Comparison of ENCODE assay signal across 10 cellular contexts in genomic region chrX:153925387-153925738, GRCh38. TPM values are rescaled to one million over a fixed set of nuclear protein-coding genes. Genes with fewer than 3 reads are reported as not detected.
DNase-seq lines count a peak whose midpoint lies in the region; ATAC-seq and TF ChIP-seq lines count a peak whose summit lies in the region.
"Had no signal": no experiment of that assay in that cellular context is flagged by ENCODE, and none has a peak within 500 bp of the region (broad histone marks: within the 10 kb centered on the region; RNA-seq: fewer than 3 reads in every experiment).

No MANE protein-coding gene starts in this region.

- DNase-seq in MM.1S (peak; percentile 81), mucosa of descending colon (no peak), GOT3 (lab: John Stamatoyannopoulos, UW) (no peak)
- DNase-seq: NCI-H2171 had no signal

- no peaks in the 10 kb centered on the region for H4K20me1 ChIP-seq in MM.1S (ENCODE audit: insufficient read depth, low read length)

- peak overlapping the region; percentile 98 for H3K27ac ChIP-seq in MM.1S (ENCODE audit: low read length)
- H3K27ac ChIP-seq in duodenal mucosa (ENCODE audit: low read depth, low read length), result peak overlapping the region; percentile 39
- no peak overlapping the region for H3K27ac ChIP-seq in rectal smooth muscle tissue (ENCODE audit: low read depth, low read length)

- no peak overlapping the region for H2AFZ ChIP-seq in MM.1S (ENCODE audit: low read length)

- H3K9me3 ChIP-seq in MM.1S (replicated peaks; ENCODE audit: insufficient read depth, low read length) (no peaks in the 10 kb centered on the region), duodenal mucosa (ENCODE audit: control insufficient read depth in 1 of 2, low read length in 2 of 2) (no peaks in the 10 kb centered on the region), mucosa of descending colon (no peaks in the 10 kb centered on the region)

- H3K36me3 ChIP-seq in MM.1S (replicated peaks; ENCODE audit: insufficient read depth, low read length) (no peaks in the 10 kb centered on the region), duodenal mucosa (ENCODE audit: control insufficient read depth in 1 of 2, insufficient read depth in 2 of 2, low read length in 2 of 2) (peaks cover 0 to 2% of the 10 kb centered on the region in 2 donors), rectal smooth muscle tissue (ENCODE audit: control insufficient read depth, insufficient read depth, low read length) (no peaks in the 10 kb centered on the region), mucosa of descending colon (ENCODE audit: low read depth) (no peaks in the 10 kb centered on the region)

- H3K27me3 ChIP-seq in MM.1S (replicated peaks; ENCODE audit: insufficient read depth, low read length) (no peaks in the 10 kb centered on the region), duodenal mucosa (ENCODE audit: control insufficient read depth in 1 of 2, insufficient read depth in 2 of 2, low read length in 2 of 2) (no peaks in the 10 kb centered on the region), rectal smooth muscle tissue (ENCODE audit: control insufficient read depth, insufficient read depth, low read length) (peaks cover 7% of the 10 kb centered on the region)

- peak overlapping the region; percentile 98 for H3K9ac ChIP-seq in MM.1S (ENCODE audit: low read length)
- H3K9ac ChIP-seq in duodenal mucosa (ENCODE audit: low read depth in 1 of 2, low read length in 2 of 2), result peak overlapping the region; percentile 25 to 32
- no peak overlapping the region for H3K9ac ChIP-seq in rectal smooth muscle tissue (ENCODE audit: low read length)

- H3K4me3 ChIP-seq in GM12875 (ENCODE audit: low read depth, low read length), result peak overlapping the region; percentile 84
- H3K4me3 ChIP-seq in MM.1S (ENCODE audit: low read length), result peak overlapping the region; percentile 90
- peak overlapping the region; percentile 60 to 62 for H3K4me3 ChIP-seq in duodenal mucosa (ENCODE audit: low read depth in 1 of 2, low read length in 2 of 2)
- peak overlapping the region; percentile 40 for H3K4me3 ChIP-seq in rectal smooth muscle tissue (ENCODE audit: low read length)
- no peak overlapping the region for H3K4me3 ChIP-seq in mucosa of descending colon

- no peak for ATAC-seq in GM19328 (IDR thresholded peaks at IDR 0.05; ENCODE audit: unreplicated experiment)
- ATAC-seq in GM18498 (IDR thresholded peaks at IDR 0.05; ENCODE audit: unreplicated experiment), result no peak
- ATAC-seq in mucosa of descending colon, result no peak

- TF ChIP-seq CTCF in GM12875 (IDR thresholded peaks at IDR 0.05; ENCODE audit: borderline replicate concordance, insufficient read depth, low read depth, low read length) (no peak), MM.1S (IDR thresholded peaks at IDR 0.05; ENCODE audit: low read length) (no peak), mucosa of descending colon (IDR thresholded peaks at IDR 0.05) (no peak)

- intact Hi-C loops in mucosa of descending colon (cut with DNase I, micrococcal nuclease), result no loop called here

- peaks cover 11% of the 10 kb centered on the region; the same call in 1 of the 2 replicates for H3K4me1 ChIP-seq in MM.1S (ENCODE audit: low read length)
- H3K4me1 ChIP-seq in duodenal mucosa (ENCODE audit: control insufficient read depth in 1 of 2, insufficient read depth in 2 of 2, low read length in 2 of 2), result peaks cover 29 to 30% of the 10 kb centered on the region in 2 donors
- H3K4me1 ChIP-seq in rectal smooth muscle tissue (ENCODE audit: control insufficient read depth, insufficient read depth, low read length), result peaks cover 16% of the 10 kb centered on the region
- peaks cover 10% of the 10 kb centered on the region for H3K4me1 ChIP-seq in mucosa of descending colon (ENCODE audit: low read depth)

- H3F3A ChIP-seq in MM.1S (ENCODE audit: insufficient read depth, low read length), result peaks cover 38% of the 10 kb centered on the region

- no peaks in the 10 kb centered on the region for H3K9me2 ChIP-seq in MM.1S (replicated peaks; ENCODE audit: insufficient read depth, low read length)

- H3K79me2 ChIP-seq in MM.1S (ENCODE audit: low read length), result peaks cover 43% of the 10 kb centered on the region

- H3K4me2 ChIP-seq in MM.1S (ENCODE audit: low read depth, low read length), result peak overlapping the region; percentile 85

RNA-seq across cellular contexts. Expression of gene ARHGAP4, which starts 0.7 kb away (rescaled TPM):
- 10 to 100 TPM; 35.0 to 47.8 (median 36.7) TPM for total RNA-seq in mucosa of descending colon

RNA-seq across cellular contexts. Expression of gene NAA10, which starts 9.5 kb away (rescaled TPM):
- 10 to 100 TPM; 52.2 to 72.3 (median 68.9) TPM for total RNA-seq in mucosa of descending colon

RNA-seq across cellular contexts. Expression of gene RENBP, which starts 19.1 kb away (rescaled TPM):
- 10 to 100 TPM in 2 of 3 donors, 1 to 10 TPM in 1; 3.5 to 21.2 (median 10.2) TPM for total RNA-seq in mucosa of descending colon

RNA-seq across cellular contexts. Expression of gene AVPR2, which starts 20.9 kb away (rescaled TPM):
- under 1 TPM; 0.43 to 0.78 (median 0.54) TPM for total RNA-seq in mucosa of descending colon
- total RNA-seq: fibroblast of lung had no signal

RNA-seq across cellular contexts. Expression of gene L1CAM, which starts 39.4 kb away (rescaled TPM):
- total RNA-seq in mucosa of descending colon, result 10 to 100 TPM in 1 of 3 donors, 1 to 10 TPM in 2; 3.0 to 66.9 (median 7.0) TPM
